In genomic region chr1:207751463-207751789, GRCh38 we compare ENCODE assay signal across 1 cellular context.
TF ChIP-seq lines count a peak whose summit lies in the region.

No MANE protein-coding gene starts in this region.

TF ChIP-seq in K562, 482 proteins besides CTCF, POLR2A, EP300 and RAD21 (continued from another document):
- TF ChIP-seq CLOCK (CRISPR knock-in tag; IDR thresholded peaks at IDR 0.05; ENCODE audit: borderline replicate concordance) (0 out of 2 replicates have a peak, but pooled peaks have one; percentile 31), ZNF41 (CRISPR knock-in tag; conservative IDR thresholded peaks at IDR 0.05) (0 out of 2 replicates have a peak, but pooled peaks have one; percentile 40), GMEB1 (CRISPR knock-in tag; IDR thresholded peaks at IDR 0.05) (0 out of 2 replicates have a peak, but pooled peaks have one; percentile 27), BRD4 (IDR thresholded peaks at IDR 0.05) (0 out of 2 replicates have a peak, but pooled peaks have one; percentile 14), HBP1 (CRISPR knock-in tag; IDR thresholded peaks at IDR 0.05) (peak; percentile 61; the same call in 1 of the 2 replicates), ZNF311 (CRISPR knock-in tag; IDR thresholded peaks at IDR 0.05) (peak; percentile 54; the same call in 1 of the 2 replicates)
